In the genomic region with DNA sequence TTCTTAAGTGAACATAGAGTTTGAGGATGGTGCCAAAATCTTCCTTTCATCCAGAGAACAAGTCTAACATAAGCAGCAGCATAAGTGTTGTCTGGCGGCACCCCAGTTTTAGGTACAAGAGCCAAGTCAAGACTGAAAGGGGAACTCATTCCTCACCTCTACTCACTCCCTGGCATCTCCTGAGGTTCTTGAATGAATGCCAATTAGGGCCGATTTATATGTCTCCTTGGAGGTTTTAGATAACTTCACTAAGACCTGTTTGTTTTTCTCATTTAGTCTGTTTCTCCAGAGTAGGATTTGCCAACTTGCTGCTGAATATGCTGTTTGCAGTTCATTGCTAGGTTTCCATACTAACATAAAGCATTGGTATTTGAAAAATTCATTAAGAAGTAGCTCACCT, we compare ENCODE assay signal across 23 cellular contexts. TPM values are rescaled to one million over a fixed set of nuclear protein-coding genes. Genes with fewer than 3 reads are reported as not detected.
"Had no signal": no experiment of that assay in that cellular context is flagged by ENCODE, and none has a peak within 500 bp of the region (broad histone marks: within the 10 kb centered on the region; RNA-seq: fewer than 3 reads in every experiment).

No MANE protein-coding gene starts in this region.

- H3K27ac ChIP-seq: sigmoid colon, uterus, WERI-Rb-1 had no signal

- H3K4me2 ChIP-seq: smooth muscle cell had no signal

- H3K27me3 ChIP-seq: sigmoid colon, uterus had no signal

- ATAC-seq: activated CD8-positive, alpha-beta T cell treated with anti-CD3 and anti-CD28 coated beads, Interleukin-2, amount 10 ng/mL, durations not matched to agents 7 days and 5 days; stimulated activated naive B cell treated with anti-CD40 and anti-IgM and Interleukin-4, amounts not matched to agents 10 μg/mL and 1 μg/mL and 100 μg/mL, for 72 hours; T-cell had no signal

- H3K9me3 ChIP-seq: sigmoid colon, uterus had no signal

- H3K4me1 ChIP-seq: uterus had no signal

- H3K4me3 ChIP-seq: sigmoid colon, smooth muscle cell, uterus had no signal

- DNase-seq: activated CD4-positive, alpha-beta T cell treated with anti-CD3 and anti-CD28 coated beads for 1 hour; activated CD4-positive, alpha-beta T cell treated with anti-CD3 and anti-CD28 coated beads, Interleukin-2, amount 50 U/mL, for 1 hour; activated CD8-positive, alpha-beta T cell treated with anti-CD3 and anti-CD28 coated beads, Interleukin-2, amount 10 ng/mL, durations not matched to agents 7 days and 5 days; activated naive CD4-positive, alpha-beta T cell; activated T-cell treated with anti-CD3 and anti-CD28 coated beads, Interleukin-2, amount 50 U/mL, for 1 hour; amniotic stem cell; effector CD4-positive, alpha-beta T cell; foreskin melanocyte; immature natural killer cell; kidney glomerular epithelial cell; left ventricle myocardium superior; naive B cell; occipital lobe; retina; sigmoid colon; stimulated activated CD4-positive, alpha-beta T cell treated with anti-CD3 and anti-CD28 coated beads, Interleukin-2, amount 100 ng/mL, for 48 hours; stimulated activated CD8-positive, alpha-beta memory T cell treated with anti-CD3 and anti-CD28 coated beads, Interleukin-4, amount 100 ng/mL, for 48 hours; stimulated activated naive B cell treated with anti-CD40 and anti-IgM and Interleukin-4, amounts not matched to agents 10 μg/mL and 1 μg/mL and 100 μg/mL, for 72 hours; T-cell; uterus; WERI-Rb-1 had no signal

- H3K36me3 ChIP-seq: sigmoid colon, uterus, WERI-Rb-1 had no signal

RNA-seq across cellular contexts. Expression of a gene that starts 42.5 kb away (rescaled TPM):
- total RNA-seq: activated CD8-positive, alpha-beta T cell treated with anti-CD3 and anti-CD28 coated beads, Interleukin-2, amount 10 ng/mL, durations not matched to agents 7 days and 5 days; activated T-helper 2 cell treated with anti-CD3 and anti-CD28 coated beads, Interferon-gamma antibody, Interleukin-2, Interleukin-4, amounts not matched to agents 10 μg/mL and 5 μg/mL and 100 μg/mL, durations not matched to agents 14 hours and 24 hours and 36 hours had no signal
- polyA plus RNA-seq: immature natural killer cell had no signal
